Comparison of ENCODE assay signal across 1 cellular context in genomic region chr9:134175291-134175807, GRCh38.
TF ChIP-seq lines count a peak whose summit lies in the region.

No MANE protein-coding gene starts in this region.

TF ChIP-seq in GM23338, 12 proteins besides CTCF, POLR2A, EP300 and RAD21 (continued from another document):
- TF ChIP-seq REST (IDR thresholded peaks at IDR 0.05; ENCODE audit: unreplicated experiment): no peak
TF ChIP-seq in GM23338: peak in this region for 0.
